In genomic region chr6:20708367-20709124, GRCh38 we compare ENCODE assay signal across 8 cellular contexts.
DNase-seq lines count a peak whose midpoint lies in the region; ATAC-seq, FAIRE-seq and TF ChIP-seq lines count a peak whose summit lies in the region.

No MANE protein-coding gene starts in this region.

- FAIRE-seq in bronchial epithelial cell (lab: Jason Lieb, UNC): no peak

- ATAC-seq in GM19438 (IDR thresholded peaks at IDR 0.05; ENCODE audit: low read depth, unreplicated experiment): peak; percentile 55
- peak; percentile 74 for ATAC-seq in HG03439 (IDR thresholded peaks at IDR 0.05; ENCODE audit: unreplicated experiment)

- no peaks in the 10 kb centered on the region for H3K9me3 ChIP-seq in MG63

- DNase-seq in Daoy (ENCODE audit: low read depth): peak; percentile 68
- peak; percentile 71 for DNase-seq in bronchial epithelial cell (ENCODE audit: low read depth)
- no peak for DNase-seq in kidney glomerular epithelial cell (lab: John Stamatoyannopoulos, UW)
- no peak for DNase-seq in middle frontal gyrus (ENCODE audit: extremely low spot score, low spot score)
- no peak for DNase-seq in activated gamma-delta T cell (lab: John Stamatoyannopoulos, UW)
- no peak for DNase-seq in MG63

- H3K27me3 ChIP-seq in bronchial epithelial cell (ENCODE audit: control insufficient read depth, insufficient read depth, low read length) (no peaks in the 10 kb centered on the region), MG63 (no peaks in the 10 kb centered on the region)

- no peak for TF ChIP-seq CTCF in bronchial epithelial cell (IDR thresholded peaks at IDR 0.05; ENCODE audit: insufficient read depth, low read length, severe bottlenecking)

- H3K4me3 ChIP-seq in bronchial epithelial cell (ENCODE audit: low read depth, low read length) (no peak overlapping the region), MG63 (no peak overlapping the region)

- H3K36me3 ChIP-seq in bronchial epithelial cell (ENCODE audit: control insufficient read depth, insufficient read depth, low read length) (no peaks in the 10 kb centered on the region), MG63 (no peaks in the 10 kb centered on the region)

Comparison
In these comparisons a context has a peak if more than half of its experiments do, and no peak if none do; other contexts are left out.
1. DNase-seq: peak in Daoy (single experiment) and bronchial epithelial cell (single experiment); none in kidney glomerular epithelial cell (single experiment), middle frontal gyrus (single experiment), activated gamma-delta T cell (single experiment) and MG63 (single experiment).